In the genomic region with DNA sequence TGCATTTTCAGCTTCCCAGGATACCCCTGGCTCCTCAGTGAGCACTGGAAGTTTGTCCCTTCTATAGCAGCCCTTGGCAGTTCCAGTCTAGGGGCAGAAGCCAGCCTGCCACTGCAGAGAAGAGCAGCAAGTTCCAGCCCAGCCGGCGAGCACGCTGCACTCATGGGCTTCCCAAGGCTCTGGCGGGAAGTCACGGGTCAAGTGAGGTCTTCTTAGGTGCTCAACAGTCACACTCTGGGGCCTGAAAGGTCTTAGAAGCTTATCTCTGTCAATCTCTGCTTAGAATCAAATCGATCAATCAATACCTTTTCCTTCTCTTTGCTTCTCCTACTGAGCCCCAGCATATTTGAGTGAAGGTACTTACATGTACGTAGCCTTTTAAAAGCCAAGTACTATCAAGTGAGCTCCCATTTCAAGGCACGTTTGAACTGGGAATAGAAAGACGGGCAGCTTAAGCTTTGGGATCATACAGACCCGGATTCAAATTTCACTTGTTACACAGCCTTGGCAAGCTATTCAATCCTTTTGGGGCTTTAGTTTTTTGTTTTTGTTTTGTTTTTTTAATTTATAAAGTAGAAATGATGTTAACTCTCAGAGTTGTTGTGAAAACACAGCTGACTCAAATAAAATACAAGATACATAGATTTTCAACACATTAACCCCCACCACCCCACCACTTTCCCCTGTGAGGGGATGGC, we compare ENCODE assay signal across 1 cellular context.
TF ChIP-seq lines count a peak whose summit lies in the region.

No MANE protein-coding gene starts in this region.

TF ChIP-seq in endothelial cell of umbilical vein, 7 proteins besides CTCF, POLR2A, EP300 and RAD21:
- TF ChIP-seq EZH2 (IDR thresholded peaks at IDR 0.05; ENCODE audit: borderline replicate concordance, low read depth, low read length, severe bottlenecking): no peak
- TF ChIP-seq GATA2 (IDR thresholded peaks at IDR 0.05; ENCODE audit: insufficient read depth, insufficient read length, low read depth, low read length): no peak
- TF ChIP-seq POLR2AphosphoS5 (IDR thresholded peaks at IDR 0.05; ENCODE audit: insufficient read depth, low read depth, low read length): no peak
- TF ChIP-seq FOS (IDR thresholded peaks at IDR 0.05; ENCODE audit: borderline replicate concordance, insufficient read depth, low read length): no peak
- no peak for TF ChIP-seq JUN (IDR thresholded peaks at IDR 0.05; ENCODE audit: borderline replicate concordance, insufficient read depth, insufficient read length, low read depth)
- no peak for TF ChIP-seq MYC (IDR thresholded peaks at IDR 0.05; ENCODE audit: low read depth, low read length)
- TF ChIP-seq, protein P1, sequence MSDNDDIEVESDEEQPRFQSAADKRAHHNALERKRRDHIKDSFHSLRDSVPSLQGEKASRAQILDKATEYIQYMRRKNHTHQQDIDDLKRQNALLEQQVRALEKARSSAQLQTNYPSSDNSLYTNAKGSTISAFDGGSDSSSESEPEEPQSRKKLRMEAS (IDR thresholded peaks at IDR 0.05; ENCODE audit: insufficient read depth, insufficient read length): no peak
